In genomic region chr13:97317933-97318332, GRCh38 we compare ENCODE assay signal across 15 cellular contexts.
DNase-seq lines count a peak whose midpoint lies in the region; ATAC-seq, FAIRE-seq and TF ChIP-seq lines count a peak whose summit lies in the region.
"Had no signal": no experiment of that assay in that cellular context is flagged by ENCODE, and none has a peak within 500 bp of the region (broad histone marks: within the 10 kb centered on the region; RNA-seq: fewer than 3 reads in every experiment).

No MANE protein-coding gene starts in this region.

- peaks cover 66% of the 10 kb centered on the region for H3K4me1 Mint-ChIP-seq in central memory CD8-positive, alpha-beta T cell

- no peaks in the 10 kb centered on the region for H3K27me3 ChIP-seq in HepG2 (ENCODE audit: control insufficient read depth in 1 of 2, insufficient read depth in 2 of 2, low read length in 2 of 2)
- H3K27me3 ChIP-seq in right lobe of liver = no peaks in the 10 kb centered on the region
- no peaks in the 10 kb centered on the region for H3K27me3 ChIP-seq in sigmoid colon
- no peaks in the 10 kb centered on the region for H3K27me3 ChIP-seq in vagina
- H3K27me3 ChIP-seq: BLaER1 had no signal

- TF ChIP-seq EP300 in HepG2 (IDR thresholded peaks at IDR 0.05; ENCODE audit: low read depth in 2 of 2, low read length in 2 of 2) (no peak), HepG2 (CRISPR knock-in tag; IDR thresholded peaks at IDR 0.05; ENCODE audit: borderline replicate concordance) (no peak), sigmoid colon (IDR thresholded peaks at IDR 0.05) (no peak)

- FAIRE-seq in HepG2 (lab: Jason Lieb, UNC) = no peak

- peaks cover 80% of the 10 kb centered on the region for H4K20me1 ChIP-seq in HepG2 (ENCODE audit: insufficient read depth, low read length)

- WGBS in HepG2 (ENCODE audit: low lambda C conversion rate) = 100% methylated on average over 1 of the region's 1 CpG
- WGBS in right lobe of liver (ENCODE audit: insufficient coverage, low coverage, low lambda C conversion rate, missing lambda C conversion rate) = 100% methylated on average over 1 of the region's 1 CpG
- 21 to 66% methylated on average over 1 of the region's 1 CpG for WGBS in sigmoid colon, 2 donors

- no TSS peak for BruUV-seq in HepG2 (replicated peaks; lab: Mats Ljungman, UMichigan)

- peaks cover 33 to 48% of the 10 kb centered on the region in 2 experiments for H3K36me3 ChIP-seq in HepG2 (replicated peaks in 1 of 2; ENCODE audit: control insufficient read depth in 1 of 2, insufficient read depth in 2 of 2, low read length in 2 of 2)
- no peaks in the 10 kb centered on the region for H3K36me3 ChIP-seq in right lobe of liver
- no peaks in the 10 kb centered on the region for H3K36me3 ChIP-seq in sigmoid colon
- no peaks in the 10 kb centered on the region for H3K36me3 ChIP-seq in vagina

- DNase-seq in HepG2 (ENCODE audit: low spot score) (no peak), right lobe of liver (no peak), sigmoid colon (no peak), vagina (ENCODE audit: extremely low spot score in 2 of 2) (no peak), middle frontal gyrus (ENCODE audit: extremely low spot score, low spot score) (no peak), RWPE1 (ENCODE audit: low spot score) (no peak), NCI-H446 treated with DMSO at 0.1 percent for 48 hours (lab: John Stamatoyannopoulos, UW) (no peak)
- no peak for DNase-seq in central memory CD8-positive, alpha-beta T cell (ENCODE audit: low spot score in 2 of 2)
- DNase-seq: 8988T, AML-193, Calu3, DMS 273 treated with DMSO at 0.1 percent for 48 hours, H9 had no signal

- H3K79me2 ChIP-seq in HepG2 (ENCODE audit: insufficient read depth, low read length) = peaks cover 78% of the 10 kb centered on the region

- no peak for ATAC-seq in HepG2
- no peak for ATAC-seq in right lobe of liver
- no peak for ATAC-seq in central memory CD8-positive, alpha-beta T cell (replicated peaks; ENCODE audit: extremely low read depth, poor library complexity, severe bottlenecking)
- ATAC-seq: GM23338 had no signal

- no peak for TF ChIP-seq POLR2A in HepG2 (IDR thresholded peaks at IDR 0.05; ENCODE audit: insufficient read depth in 1 of 2, low read depth in 2 of 2, low read length in 2 of 2)
- no peak for TF ChIP-seq POLR2A in right lobe of liver (IDR thresholded peaks at IDR 0.05)
- TF ChIP-seq POLR2A in sigmoid colon (IDR thresholded peaks at IDR 0.05) = no peak
- no peak for TF ChIP-seq POLR2A in vagina (IDR thresholded peaks at IDR 0.05)

- no peaks in the 10 kb centered on the region for H3K27me3 Mint-ChIP-seq in central memory CD8-positive, alpha-beta T cell

- H3K27ac Mint-ChIP-seq in central memory CD8-positive, alpha-beta T cell (ENCODE audit: low read depth) = peak overlapping the region; percentile 26
- H3K27ac Mint-ChIP-seq: GM23338, H9 had no signal

- in situ Hi-C loops in HepG2 (cut with HindIII; ENCODE audit: extremely low pct_ligation_motif_present, low pct_unique_long_range_greater_than_20kb) = no loop called here

- CTCF ChIA-PET in HepG2 (lab: Yijun Ruan, JAX; ENCODE audit: low intra/inter-chr PET ratio, low total read pairs) (no interaction called here), RWPE1 (lab: Yijun Ruan, JAX) (interaction anchor here (0.6 kb wide), 1 partner anchor 11 kb away, joined by 3 read pairs; no protein-coding TSS in a partner anchor)

- intact Hi-C loops in HepG2 (cut with micrococcal nuclease; ENCODE audit: unreplicated experiment) = no loop called here
- intact Hi-C loops in right lobe of liver (cut with DNase I) = no loop called here
- intact Hi-C loops in sigmoid colon (cut with DNase I) = no loop called here
- intact Hi-C loops in vagina (cut with DNase I) = no loop called here

- no peak overlapping the region for H3K4me3 Mint-ChIP-seq in central memory CD8-positive, alpha-beta T cell
- H3K4me3 Mint-ChIP-seq: GM23338, H9 had no signal

- H3K4me1 ChIP-seq in HepG2 (ENCODE audit: insufficient read depth, low read length) (peaks cover 36% of the 10 kb centered on the region), right lobe of liver (peaks cover 0 to 5% (median 0%) of the 10 kb centered on the region in 4 donors), sigmoid colon (peaks cover 0 to 84% (median 73%) of the 10 kb centered on the region in 4 donors), vagina (peaks cover 61% of the 10 kb centered on the region)

- TF ChIP-seq CTCF in HepG2 (CRISPR knock-in tag; IDR thresholded peaks at IDR 0.05) = no peak
- TF ChIP-seq CTCF in right lobe of liver (IDR thresholded peaks at IDR 0.05) = no peak
- no peak for TF ChIP-seq CTCF in sigmoid colon (IDR thresholded peaks at IDR 0.05)
- TF ChIP-seq CTCF in vagina (IDR thresholded peaks at IDR 0.05) = no peak
- TF ChIP-seq CTCF in RWPE1 (conservative IDR thresholded peaks at IDR 0.05; ENCODE audit: low read depth) = no peak

- peaks cover 4% of the 10 kb centered on the region for H3K9me3 Mint-ChIP-seq in central memory CD8-positive, alpha-beta T cell
- H3K9me3 Mint-ChIP-seq: GM23338, H9 had no signal

- no peak overlapping the region for H3K4me2 ChIP-seq in HepG2 (ENCODE audit: low read depth, low read length)
- H3K4me2 ChIP-seq: BLaER1, GM23338 had no signal

- H3K9ac ChIP-seq in HepG2 (ENCODE audit: insufficient read depth, low read depth, low read length) = no peak overlapping the region
- H3K9ac ChIP-seq: BLaER1 had no signal

- no peak overlapping the region for H3K27ac ChIP-seq in HepG2 (ENCODE audit: extremely low read length, insufficient read depth, low read length)
- no peak overlapping the region for H3K27ac ChIP-seq in right lobe of liver
- peak overlapping the region in 3 of 4 donors; percentile 64 to 84 (median 75) for H3K27ac ChIP-seq in sigmoid colon
- H3K27ac ChIP-seq in vagina = peak overlapping the region; percentile 53
- H3K27ac ChIP-seq in RWPE1 = no peak overlapping the region
- H3K27ac ChIP-seq: BLaER1 had no signal

- H3K9me3 ChIP-seq in HepG2 (ENCODE audit: low read length) (no peaks in the 10 kb centered on the region), right lobe of liver (no peaks in the 10 kb centered on the region), sigmoid colon (no peaks in the 10 kb centered on the region), vagina (no peaks in the 10 kb centered on the region)
- H3K9me3 ChIP-seq: BLaER1 had no signal

- H3K4me3 ChIP-seq in HepG2 (replicated peaks in 1 of 3; ENCODE audit: insufficient read depth in 1 of 3, low read depth in 2 of 3, low read length in 3 of 3) = no peak overlapping the region
- no peak overlapping the region for H3K4me3 ChIP-seq in right lobe of liver
- no peak overlapping the region for H3K4me3 ChIP-seq in sigmoid colon
- no peak overlapping the region for H3K4me3 ChIP-seq in vagina
- H3K4me3 ChIP-seq: BLaER1, GM23338 had no signal

- H3K36me3 Mint-ChIP-seq in central memory CD8-positive, alpha-beta T cell (ENCODE audit: insufficient read depth) = peaks cover 2% of the 10 kb centered on the region

- H2AFZ ChIP-seq in HepG2 (ENCODE audit: low read length) = no peak overlapping the region
- H2AFZ ChIP-seq: GM23338 had no signal

- POLR2A ChIA-PET in HepG2 (lab: Yijun Ruan, JAX) = no interaction called here
- POLR2A ChIA-PET in RWPE1 (lab: Yijun Ruan, JAX; ENCODE audit: low non-redundant PET) = no interaction called here

- no peak for TF ChIP-seq RAD21 in HepG2 (CRISPR knock-in tag; IDR thresholded peaks at IDR 0.05)

TF ChIP-seq in HepG2, 621 proteins besides CTCF, POLR2A, EP300 and RAD21:
- TF ChIP-seq ZNF629 (CRISPR knock-in tag; conservative IDR thresholded peaks at IDR 0.05) = peak; percentile 84
- no peak for TF ChIP-seq HMG20B (CRISPR knock-in tag; conservative IDR thresholded peaks at IDR 0.05)

Comparison
In these comparisons a context has a peak if more than half of its experiments do, and no peak if none do; other contexts are left out.
1. H3K27ac ChIP-seq: peak in sigmoid colon (3 of 4) and vagina (single experiment); none in HepG2 (single experiment), right lobe of liver (0 of 3) and RWPE1 (single experiment).